In the genomic region with DNA sequence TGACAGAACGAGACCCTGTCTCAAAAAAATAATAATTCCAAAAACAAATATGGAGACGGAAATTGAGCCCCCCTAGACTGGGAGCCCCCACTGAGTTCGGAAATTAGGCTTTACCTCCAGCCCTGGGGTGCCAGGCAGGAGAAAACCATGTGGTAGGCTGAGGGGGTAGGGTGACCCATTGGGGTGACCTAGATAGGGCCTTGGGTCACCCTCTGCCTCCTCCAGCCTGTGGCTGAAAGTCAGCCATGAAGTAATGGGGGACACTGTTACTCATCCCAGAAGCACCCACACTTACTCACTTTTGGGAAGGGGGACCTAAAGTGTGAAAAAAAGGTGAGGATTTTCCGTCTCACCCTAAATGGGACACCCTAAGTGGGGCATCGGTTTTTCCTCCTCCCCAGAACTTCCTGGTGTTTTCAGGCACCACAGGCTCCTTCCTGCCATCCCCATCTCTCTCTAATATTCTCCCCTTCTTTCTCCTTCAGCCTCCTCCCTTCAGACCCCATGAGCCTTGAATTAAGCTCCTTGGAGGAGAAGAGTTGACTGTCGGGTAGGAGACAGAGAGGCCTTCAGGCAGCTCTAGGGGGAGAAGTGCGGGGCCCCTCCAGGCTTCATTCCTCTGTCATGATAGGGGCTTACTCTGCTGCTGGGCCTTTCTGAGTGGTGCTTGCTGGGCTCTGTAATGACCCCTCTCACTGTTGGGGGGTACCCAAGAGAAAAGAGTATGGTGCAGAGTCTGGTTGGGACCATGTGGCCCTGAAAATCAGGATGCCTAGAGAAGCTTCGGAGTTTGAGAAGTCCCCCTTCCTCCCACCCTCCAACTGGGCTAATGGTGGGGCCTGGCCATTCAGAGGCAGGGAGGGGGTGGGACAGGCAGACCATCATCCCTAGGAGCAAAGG, we compare ENCODE assay signal across 8 cellular contexts. TPM values are rescaled to one million over a fixed set of nuclear protein-coding genes. Genes with fewer than 3 reads are reported as not detected.
DNase-seq lines count a peak whose midpoint lies in the region; ATAC-seq and TF ChIP-seq lines count a peak whose summit lies in the region.
"Had no signal": no experiment of that assay in that cellular context is flagged by ENCODE, and none has a peak within 500 bp of the region (broad histone marks: within the 10 kb centered on the region; RNA-seq: fewer than 3 reads in every experiment).

No MANE protein-coding gene starts in this region.

- POLR2A ChIA-PET in PC-9 (lab: Charles Lee; ENCODE audit: unreplicated experiment), result no interaction called here

- H3F3A ChIP-seq in PC-9 (ENCODE audit: insufficient read depth, low read depth), result peaks cover 5% of the 10 kb centered on the region; the same call in 1 of the 2 replicates

- peak overlapping the region; percentile 98 for H3K4me3 Mint-ChIP-seq in endodermal cell

- intact Hi-C loops in PC-9 (cut with micrococcal nuclease; ENCODE audit: unreplicated experiment), result no loop called here

- TF ChIP-seq CTCF in PC-9 (conservative IDR thresholded peaks at IDR 0.05) (no peak), endodermal cell (conservative IDR thresholded peaks at IDR 0.05) (no peak)

- no peak overlapping the region for H2AFZ ChIP-seq in PC-9

- no peaks in the 10 kb centered on the region for H3K9me3 ChIP-seq in PC-9 (ENCODE audit: insufficient read depth, low read depth)
- no peaks in the 10 kb centered on the region for H3K9me3 ChIP-seq in endodermal cell (ENCODE audit: control insufficient read depth, low read length)

- peaks cover 17% of the 10 kb centered on the region for H3K4me1 Mint-ChIP-seq in endodermal cell

- 0 out of 2 replicates have a peak overlapping the region, but pooled peaks have one; percentile 91 for H3K4me2 ChIP-seq in PC-9

- 90 to 94% methylated on average over 3 to 8 of the region's 8 CpGs for WGBS in endodermal cell (ENCODE audit: insufficient coverage in 1 of 2, insufficient read length in 1 of 2), 2 experiments

- H3K4me1 ChIP-seq in PC-9 (replicated peaks; ENCODE audit: insufficient read depth) (0 out of 2 replicates have a peak, but pooled peaks cover 5% of the 10 kb centered on the region), endodermal cell (ENCODE audit: control insufficient read depth, insufficient read depth, low read length) (no peaks in the 10 kb centered on the region)

- no peak overlapping the region for H3K9ac ChIP-seq in endodermal cell (ENCODE audit: extremely low read depth, low read length, poor library complexity, severe bottlenecking)

- H3K27me3 ChIP-seq in PC-9 (ENCODE audit: insufficient read depth, low read depth) (0 out of 2 replicates have a peak, but pooled peaks cover 5% of the 10 kb centered on the region), endodermal cell (ENCODE audit: control insufficient read depth, insufficient read depth, low read length, poor library complexity, severe bottlenecking) (peaks cover 5% of the 10 kb centered on the region)

- H4K20me1 ChIP-seq in PC-9 (ENCODE audit: insufficient read depth), result no peaks in the 10 kb centered on the region

- H3K27ac ChIP-seq in PC-9 (no peak overlapping the region), endodermal cell (ENCODE audit: low read depth, low read length) (no peak overlapping the region)

- CTCF ChIA-PET in PC-9 (lab: Charles Lee), result interaction anchor here (0.6 to 2.2 kb wide), 2 partner anchors 18 to 33 kb away, joined by 3 to 11 read pairs; partner anchors contain the start of gene NFKBIL1

- H3K79me2 ChIP-seq in PC-9 (ENCODE audit: low read depth), result no peaks in the 10 kb centered on the region

- no TSS peak for BruUV-seq in PC-9 (replicated peaks; lab: Mats Ljungman, UMichigan)

- no peaks in the 10 kb centered on the region for H3K9me3 Mint-ChIP-seq in endodermal cell

- H3K27me3 Mint-ChIP-seq in endodermal cell (ENCODE audit: insufficient read depth), result peaks cover 50% of the 10 kb centered on the region

- TF ChIP-seq POLR2A in GM19193 (IDR thresholded peaks at IDR 0.05; ENCODE audit: extremely low read depth, insufficient read depth, insufficient read length), result peak; percentile 34

- no peak overlapping the region for H3K27ac Mint-ChIP-seq in endodermal cell

- DNase-seq in PC-9, result no peak
- DNase-seq in endodermal cell, result no peak
- DNase-seq in stimulated activated CD8-positive, alpha-beta memory T cell treated with anti-CD3 and anti-CD28 coated beads, Interleukin-4, amount 100 ng/mL, for 48 hours, result peak; percentile 67
- no peak for DNase-seq in SHP77 treated with DMSO at 0.1 percent for 48 hours (lab: John Stamatoyannopoulos, UW)
- no peak for DNase-seq in ecto neural progenitor cell (ENCODE audit: low spot score)

- H3K36me3 ChIP-seq in PC-9 (ENCODE audit: low read depth) (no peaks in the 10 kb centered on the region), endodermal cell (ENCODE audit: control insufficient read depth, insufficient read depth, low read length) (no peaks in the 10 kb centered on the region)

- no peak overlapping the region for H3K4me3 ChIP-seq in PC-9
- H3K4me3 ChIP-seq in endodermal cell (ENCODE audit: low read length), result no peak overlapping the region

- ATAC-seq in HG03571 (IDR thresholded peaks at IDR 0.05; ENCODE audit: unreplicated experiment), result no peak

- H3K9me2 ChIP-seq in PC-9 (ENCODE audit: insufficient read depth), result no peaks in the 10 kb centered on the region

- no peaks in the 10 kb centered on the region for H3K36me3 Mint-ChIP-seq in endodermal cell (ENCODE audit: low read depth)

RNA-seq across cellular contexts. Expression of gene LTB, which starts 2.4 kb away (rescaled TPM):
- 0.63 TPM in 1 of 2 replicates, not detected in the other for total RNA-seq in PC-9 (2021)
- 1 to 10 TPM in 1 of 2 donors, not detected in 1; 1.3 TPM for total RNA-seq in endodermal cell
- not detected for polyA plus RNA-seq in endodermal cell (2013, experiment 1 of 2)
- polyA plus RNA-seq in endodermal cell (2013, experiment 2 of 2), result not detected

RNA-seq across cellular contexts. Expression of gene TNF, which starts 4.4 kb away (rescaled TPM):
- total RNA-seq in PC-9 (2021), result not detected in 2 replicates
- total RNA-seq in endodermal cell, result not detected
- not detected for polyA plus RNA-seq in endodermal cell (2013, experiment 1 of 2)
- polyA plus RNA-seq in endodermal cell (2013, experiment 2 of 2), result not detected

RNA-seq across cellular contexts. Expression of gene LST1, which starts 6.3 kb away (rescaled TPM):
- total RNA-seq in PC-9 (2021) (1.6 TPM in 2 replicates), endodermal cell (not detected)
- polyA plus RNA-seq in endodermal cell (2013, experiment 1 of 2), result 1.5 TPM
- polyA plus RNA-seq in endodermal cell (2013, experiment 2 of 2), result not detected
- total RNA-seq: M059J had no signal

RNA-seq across cellular contexts. Expression of gene LTA, which starts 7.7 kb away (rescaled TPM):
- total RNA-seq in PC-9 (2021) (not detected in 2 replicates), endodermal cell (not detected)
- 0.21 TPM for polyA plus RNA-seq in endodermal cell (2013, experiment 1 of 2)
- polyA plus RNA-seq in endodermal cell (2013, experiment 2 of 2), result not detected
- total RNA-seq: M059J had no signal

RNA-seq across cellular contexts. Expression of gene NCR3, which starts 13.0 kb away (rescaled TPM):
- total RNA-seq in PC-9 (2021), result not detected in 2 replicates
- not detected for total RNA-seq in endodermal cell
- polyA plus RNA-seq in endodermal cell (2013, experiment 1 of 2), result not detected
- polyA plus RNA-seq in endodermal cell (2013, experiment 2 of 2), result not detected
- total RNA-seq: M059J had no signal
